8 cellular contexts compared by ENCODE assay signal in genomic region chr6:36444470-36444869, GRCh38. TPM values are rescaled to one million over a fixed set of nuclear protein-coding genes. Genes with fewer than 3 reads are reported as not detected.
DNase-seq lines count a peak whose midpoint lies in the region; ATAC-seq and TF ChIP-seq lines count a peak whose summit lies in the region.
"Had no signal": no experiment of that assay in that cellular context is flagged by ENCODE, and none has a peak within 500 bp of the region (broad histone marks: within the 10 kb centered on the region; RNA-seq: fewer than 3 reads in every experiment).

No MANE protein-coding gene starts in this region.

- peaks cover 43% of the 10 kb centered on the region for H3K4me1 Mint-ChIP-seq in activated CD8-positive, alpha-beta T cell treated with anti-CD3 and anti-CD28 coated beads, Interleukin-2, amount 10 ng/mL, durations not matched to agents 7 days and 5 days (ENCODE audit: low read depth)
- H3K4me1 Mint-ChIP-seq in stimulated activated memory B cell treated with anti-CD40 and anti-IgM and Interleukin-4, amounts not matched to agents 10 μg/mL and 1 μg/mL and 100 μg/mL, for 72 hours: peaks cover 34% of the 10 kb centered on the region

- no peaks in the 10 kb centered on the region for H3K9me3 ChIP-seq in HCT116 (ENCODE audit: control insufficient read depth in 1 of 2, insufficient read depth in 1 of 2, low read depth in 1 of 2, low read length in 2 of 2)

- no peak for DNase-seq in HCT116 (ENCODE audit: low read depth, low spot score)
- no peak for DNase-seq in activated CD8-positive, alpha-beta T cell treated with anti-CD3 and anti-CD28 coated beads, Interleukin-2, amount 10 ng/mL, durations not matched to agents 7 days and 5 days
- peak; percentile 59 for DNase-seq in hepatic stellate cell (ENCODE audit: low spot score)
- DNase-seq in glomerular visceral epithelial cell (ENCODE audit: extremely low spot score): no peak
- no peak for DNase-seq in AG08395 (ENCODE audit: low spot score)
- DNase-seq: left cardiac atrium had no signal

- H4K20me1 ChIP-seq in HCT116 (ENCODE audit: insufficient read depth): no peaks in the 10 kb centered on the region

- TF ChIP-seq POLR2A in HCT116 (IDR thresholded peaks at IDR 0.05; ENCODE audit: borderline replicate concordance, extremely low read depth, insufficient read depth, insufficient read length): no peak

- BruUV-seq in HCT116 (replicated peaks; lab: Mats Ljungman, UMichigan): no TSS peak

- H2AFZ ChIP-seq in HCT116 (ENCODE audit: low read depth, low read length, poor library complexity, severe bottlenecking): no peak overlapping the region

- peak overlapping the region; percentile 76 to 84 for H3K4me3 ChIP-seq in HCT116 (replicated peaks in 1 of 2; ENCODE audit: low read depth in 1 of 2, low read length in 2 of 2)

- peak overlapping the region; percentile 87 for H3K4me2 ChIP-seq in HCT116 (ENCODE audit: low read length)

- peak overlapping the region; percentile 50 for H3K27ac Mint-ChIP-seq in activated CD8-positive, alpha-beta T cell treated with anti-CD3 and anti-CD28 coated beads, Interleukin-2, amount 10 ng/mL, durations not matched to agents 7 days and 5 days
- H3K27ac Mint-ChIP-seq in stimulated activated memory B cell treated with anti-CD40 and anti-IgM and Interleukin-4, amounts not matched to agents 10 μg/mL and 1 μg/mL and 100 μg/mL, for 72 hours: peak overlapping the region; percentile 95

- peaks cover 39% of the 10 kb centered on the region for H3K36me3 Mint-ChIP-seq in activated CD8-positive, alpha-beta T cell treated with anti-CD3 and anti-CD28 coated beads, Interleukin-2, amount 10 ng/mL, durations not matched to agents 7 days and 5 days (ENCODE audit: low read depth)
- H3K36me3 Mint-ChIP-seq in stimulated activated memory B cell treated with anti-CD40 and anti-IgM and Interleukin-4, amounts not matched to agents 10 μg/mL and 1 μg/mL and 100 μg/mL, for 72 hours: peaks cover 12% of the 10 kb centered on the region

- CTCF ChIA-PET in HCT116 (lab: Charles Lee): no interaction called here
- CTCF ChIA-PET in activated CD8-positive, alpha-beta T cell treated with anti-CD3 and anti-CD28 coated beads, Interleukin-2, amount 10 ng/mL, durations not matched to agents 7 days and 5 days (lab: Charles Lee): no interaction called here

- peaks cover 64% of the 10 kb centered on the region for H3K79me2 ChIP-seq in HCT116 (ENCODE audit: insufficient read depth, low read length)

- peak overlapping the region; percentile 96 for H3K4me3 Mint-ChIP-seq in activated CD8-positive, alpha-beta T cell treated with anti-CD3 and anti-CD28 coated beads, Interleukin-2, amount 10 ng/mL, durations not matched to agents 7 days and 5 days
- peak overlapping the region; percentile 94 for H3K4me3 Mint-ChIP-seq in stimulated activated memory B cell treated with anti-CD40 and anti-IgM and Interleukin-4, amounts not matched to agents 10 μg/mL and 1 μg/mL and 100 μg/mL, for 72 hours

- no peaks in the 10 kb centered on the region for H3K9me2 ChIP-seq in HCT116 (ENCODE audit: insufficient read depth)

- intact Hi-C loops in HCT116 (cut with micrococcal nuclease): loop anchor here (5.0 kb wide), 1 partner anchor 148 kb away; the partner anchor contains the start of gene SRSF3

- no peak for TF ChIP-seq CTCF in HCT116 (IDR thresholded peaks at IDR 0.05 in 2 of 3, conservative IDR thresholded peaks at IDR 0.05 in 1 of 3; ENCODE audit: borderline replicate concordance in 1 of 3, insufficient read depth in 1 of 3, low read depth in 2 of 3, low read length in 2 of 3)

- ATAC-seq in HCT116: no peak
- no peak for ATAC-seq in activated CD8-positive, alpha-beta T cell treated with anti-CD3 and anti-CD28 coated beads, Interleukin-2, amount 10 ng/mL, durations not matched to agents 7 days and 5 days
- no peak for ATAC-seq in stimulated activated memory B cell treated with anti-CD40 and anti-IgM and Interleukin-4, amounts not matched to agents 10 μg/mL and 1 μg/mL and 100 μg/mL, for 72 hours
- ATAC-seq in GM18520 (IDR thresholded peaks at IDR 0.05; ENCODE audit: unreplicated experiment): no peak

- RAD21 ChIA-PET in HCT116 (lab: Charles Lee; ENCODE audit: low non-redundant PET in 1 of 2, low total read pairs in 2 of 2, uncharacterized antibody in 2 of 2, unreplicated experiment in 2 of 2): no interaction called here

- H3K27me3 ChIP-seq in HCT116 (ENCODE audit: insufficient read depth, low read length): no peaks in the 10 kb centered on the region

- H3K27ac ChIP-seq in HCT116 (ENCODE audit: low read depth, low read length): peak overlapping the region; percentile 96; the same call in 1 of the 2 replicates

- H3K27me3 Mint-ChIP-seq in activated CD8-positive, alpha-beta T cell treated with anti-CD3 and anti-CD28 coated beads, Interleukin-2, amount 10 ng/mL, durations not matched to agents 7 days and 5 days (ENCODE audit: low read depth): no peaks in the 10 kb centered on the region
- H3K27me3 Mint-ChIP-seq in stimulated activated memory B cell treated with anti-CD40 and anti-IgM and Interleukin-4, amounts not matched to agents 10 μg/mL and 1 μg/mL and 100 μg/mL, for 72 hours: no peaks in the 10 kb centered on the region

- TF ChIP-seq RAD21 in HCT116 (IDR thresholded peaks at IDR 0.05; ENCODE audit: low read depth): no peak

- H3K9ac ChIP-seq in HCT116 (ENCODE audit: low read length): peak overlapping the region; percentile 80

- H3K36me3 ChIP-seq in HCT116 (ENCODE audit: control insufficient read depth in 1 of 2, insufficient read depth in 2 of 2, low read length in 2 of 2): no peaks in the 10 kb centered on the region; a peak in 1 of 4 replicates

- POLR2A ChIA-PET in HCT116 (lab: Charles Lee): no interaction called here
- POLR2A ChIA-PET in activated CD8-positive, alpha-beta T cell treated with anti-CD3 and anti-CD28 coated beads, Interleukin-2, amount 10 ng/mL, durations not matched to agents 7 days and 5 days (lab: Charles Lee): interaction anchor here (0.7 kb wide), 1 partner anchor 218 kb away, joined by 3 read pairs; no protein-coding TSS in a partner anchor

- H3K4me1 ChIP-seq in HCT116 (ENCODE audit: control insufficient read depth in 1 of 2, insufficient read depth in 2 of 2, low read length in 2 of 2): peaks cover 19 to 32% of the 10 kb centered on the region in 2 experiments

- H3K9me3 Mint-ChIP-seq in activated CD8-positive, alpha-beta T cell treated with anti-CD3 and anti-CD28 coated beads, Interleukin-2, amount 10 ng/mL, durations not matched to agents 7 days and 5 days (ENCODE audit: insufficient read depth): peaks cover 5% of the 10 kb centered on the region
- H3K9me3 Mint-ChIP-seq in stimulated activated memory B cell treated with anti-CD40 and anti-IgM and Interleukin-4, amounts not matched to agents 10 μg/mL and 1 μg/mL and 100 μg/mL, for 72 hours: no peaks in the 10 kb centered on the region

TF ChIP-seq in HCT116, 20 proteins besides CTCF, POLR2A, EP300 and RAD21 (continues in another document):
- TF ChIP-seq REST (IDR thresholded peaks at IDR 0.05; ENCODE audit: low read depth): no peak
- TF ChIP-seq EZH2phosphoT487 (IDR thresholded peaks at IDR 0.05; ENCODE audit: borderline replicate concordance): no peak
- TF ChIP-seq FOSL1 (IDR thresholded peaks at IDR 0.05; ENCODE audit: low read depth): no peak
- TF ChIP-seq EGR1 (IDR thresholded peaks at IDR 0.05; ENCODE audit: low read depth): no peak
- no peak for TF ChIP-seq MAX (IDR thresholded peaks at IDR 0.05)
- TF ChIP-seq YY1 (IDR thresholded peaks at IDR 0.05; ENCODE audit: extremely low read depth, insufficient replicate concordance, low read depth, low read length): no peak
- no peak for TF ChIP-seq SP1 (IDR thresholded peaks at IDR 0.05; ENCODE audit: low read depth)
- no peak for TF ChIP-seq SRF (IDR thresholded peaks at IDR 0.05; ENCODE audit: low read depth)
- no peak for TF ChIP-seq POLR2AphosphoS5 (IDR thresholded peaks at IDR 0.05; ENCODE audit: low read depth, low read length)
- no peak for TF ChIP-seq JUND (IDR thresholded peaks at IDR 0.05)
- no peak for TF ChIP-seq CBX3 (IDR thresholded peaks at IDR 0.05; ENCODE audit: low read depth)

RNA-seq across cellular contexts. Expression of gene KCTD20, which starts 1.7 kb away (rescaled TPM):
- total RNA-seq in HCT116 (2021; ENCODE audit: unreplicated experiment): 23.7 TPM
- polyA plus RNA-seq in HCT116 (2012): 12.8 and 14.1 TPM in 2 replicates
- total RNA-seq in activated CD8-positive, alpha-beta T cell treated with anti-CD3 and anti-CD28 coated beads, Interleukin-2, amount 10 ng/mL, durations not matched to agents 7 days and 5 days: 10 to 100 TPM; 56.5 to 58.9 TPM

RNA-seq across cellular contexts. Expression of gene PXT1, which starts 1.8 kb away (rescaled TPM):
- 0.17 TPM for total RNA-seq in HCT116 (2021; ENCODE audit: unreplicated experiment)
- 0.12 TPM in 1 of 2 replicates, not detected in the other for polyA plus RNA-seq in HCT116 (2012)
- under 1 TPM; 0.16 TPM for total RNA-seq in activated CD8-positive, alpha-beta T cell treated with anti-CD3 and anti-CD28 coated beads, Interleukin-2, amount 10 ng/mL, durations not matched to agents 7 days and 5 days

RNA-seq across cellular contexts. Expression of gene ETV7, which starts 57.0 kb away (rescaled TPM):
- total RNA-seq in HCT116 (2021; ENCODE audit: unreplicated experiment): 1.0 TPM
- polyA plus RNA-seq in HCT116 (2012): 0.75 and 1.1 TPM in 2 replicates
- total RNA-seq in activated CD8-positive, alpha-beta T cell treated with anti-CD3 and anti-CD28 coated beads, Interleukin-2, amount 10 ng/mL, durations not matched to agents 7 days and 5 days: 1 to 10 TPM; 3.5 to 4.6 TPM
